ENCODE assay signal across 8 cellular contexts in the genomic region with DNA sequence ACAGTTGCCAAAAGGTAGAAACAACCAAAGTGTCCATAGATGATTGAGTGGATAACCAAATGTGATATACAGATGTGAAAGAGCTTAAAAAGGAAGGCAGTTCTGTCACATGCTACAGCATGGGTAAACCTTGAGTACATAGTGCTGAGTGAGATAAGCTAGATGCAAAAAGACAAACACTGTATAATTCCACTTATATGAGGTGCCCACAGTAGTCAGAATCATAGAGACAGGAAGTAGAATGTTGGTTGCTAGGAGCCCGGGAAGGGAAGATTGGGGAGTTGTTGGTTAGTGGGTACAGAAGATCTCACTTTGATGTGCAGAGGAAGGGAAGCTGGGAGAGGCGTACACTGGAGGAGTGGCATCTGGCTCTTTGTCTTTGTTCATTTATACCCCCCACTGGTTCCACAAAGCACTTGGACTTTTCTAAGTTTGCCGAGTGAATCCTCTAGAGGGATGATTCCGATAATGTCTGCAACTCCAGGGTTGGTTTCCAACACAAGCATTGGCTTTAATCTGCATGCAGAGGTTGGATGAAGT. TPM values are rescaled to one million over a fixed set of nuclear protein-coding genes. Genes with fewer than 3 reads are reported as not detected.
DNase-seq lines count a peak whose midpoint lies in the region; ATAC-seq, FAIRE-seq and TF ChIP-seq lines count a peak whose summit lies in the region.

No MANE protein-coding gene starts in this region.

- H3K4me2 ChIP-seq in OCI-LY7 (ENCODE audit: low read length) = peak overlapping the region; percentile 60

- peaks cover 92% of the 10 kb centered on the region for H3K36me3 ChIP-seq in OCI-LY7 (ENCODE audit: insufficient read depth, low read length)
- H3K36me3 ChIP-seq in esophagus muscularis mucosa = peaks cover 0 to 42% (median 23%) of the 10 kb centered on the region in 4 donors
- peaks cover 0 to 85% (median 17%) of the 10 kb centered on the region in 6 donors for H3K36me3 ChIP-seq in spleen
- peaks cover 0 to 3% of the 10 kb centered on the region in 2 donors for H3K36me3 ChIP-seq in prostate gland

- H3K27ac ChIP-seq in OCI-LY7 (ENCODE audit: low read depth, low read length, poor library complexity, severe bottlenecking) (peak overlapping the region; percentile 4), esophagus muscularis mucosa (replicated peaks in 1 of 4) (peak overlapping the region in 3 of 4 donors; percentile 11 to 37 (median 31)), spleen (peak overlapping the region in 7 of 8 donors; percentile 58 to 96 (median 77)), prostate gland (no peak overlapping the region)

- H3K9me3 ChIP-seq in OCI-LY7 (ENCODE audit: low read length) (peaks cover 12% of the 10 kb centered on the region), esophagus muscularis mucosa (no peaks in the 10 kb centered on the region), spleen (peaks cover 0 to 14% (median 8%) of the 10 kb centered on the region in 8 donors), prostate gland (no peaks in the 10 kb centered on the region)

- TF ChIP-seq EP300 in esophagus muscularis mucosa (IDR thresholded peaks at IDR 0.05) = no peak

- BruUV-seq in OCI-LY7 (replicated peaks; lab: Mats Ljungman, UMichigan) = no TSS peak

- DNase-seq in GM12891 (ENCODE audit: insufficient read length, low spot score) (no peak), OCI-LY7 (ENCODE audit: low spot score) (no peak), esophagus muscularis mucosa (ENCODE audit: extremely low spot score) (no peak), spleen (no peak), occipital lobe (lab: John Stamatoyannopoulos, UW) (no peak), DMS153 (lab: John Stamatoyannopoulos, UW) (no peak), prostate gland (ENCODE audit: low spot score) (no peak)

- ATAC-seq in GM21717 (IDR thresholded peaks at IDR 0.05; ENCODE audit: unreplicated experiment) = peak; percentile 66

- TF ChIP-seq CTCF in OCI-LY7 (conservative IDR thresholded peaks at IDR 0.05; ENCODE audit: low read length) (no peak), esophagus muscularis mucosa (IDR thresholded peaks at IDR 0.05) (no peak), spleen (IDR thresholded peaks at IDR 0.05 in 8 of 11, conservative IDR thresholded peaks at IDR 0.05 in 3 of 11) (no peak), prostate gland (IDR thresholded peaks at IDR 0.05) (no peak)

- no peak overlapping the region for H3K4me3 ChIP-seq in OCI-LY7 (ENCODE audit: low read depth, low read length, poor library complexity, severe bottlenecking)
- no peak overlapping the region for H3K4me3 ChIP-seq in esophagus muscularis mucosa
- H3K4me3 ChIP-seq in spleen = no peak overlapping the region
- H3K4me3 ChIP-seq in prostate gland = no peak overlapping the region

- H3K9me2 ChIP-seq in OCI-LY7 (ENCODE audit: insufficient read depth, low read length) = no peaks in the 10 kb centered on the region

- CTCF ChIA-PET in OCI-LY7 (lab: Charles Lee; ENCODE audit: unreplicated experiment) = interaction anchor here (0.6 to 0.9 kb wide), 2 partner anchors 10 to 49 kb away, joined by 3 read pairs; no protein-coding TSS in a partner anchor

- FAIRE-seq in GM12891 (lab: Jason Lieb, UNC) = peak; percentile 69

- TF ChIP-seq POLR2A in GM12891 (IDR thresholded peaks at IDR 0.05; ENCODE audit: low read depth, low read length) (no peak), esophagus muscularis mucosa (IDR thresholded peaks at IDR 0.05; ENCODE audit: low read depth) (no peak), spleen (IDR thresholded peaks at IDR 0.05) (no peak), prostate gland (IDR thresholded peaks at IDR 0.05) (no peak)

- H2AFZ ChIP-seq in OCI-LY7 (ENCODE audit: low read length) = no peak overlapping the region

- intact Hi-C loops in OCI-LY7 (cut with micrococcal nuclease; ENCODE audit: unreplicated experiment) = no loop called here
- intact Hi-C loops in esophagus muscularis mucosa (cut with DNase I) = no loop called here
- intact Hi-C loops in spleen (cut with DNase I; ENCODE audit: low total_unique reads) = no loop called here
- intact Hi-C loops in prostate gland (cut with DNase I) = no loop called here

- 35% methylated on average over 4 of the region's 4 CpGs for WGBS in esophagus muscularis mucosa
- WGBS in spleen, 5 donors = 18 to 33% (median 21%) methylated on average over 4 of the region's 4 CpGs
- 45% methylated on average over 4 of the region's 4 CpGs for WGBS in prostate gland

- H4K20me1 ChIP-seq in OCI-LY7 (ENCODE audit: insufficient read depth, low read length) = no peaks in the 10 kb centered on the region

- H3K4me1 ChIP-seq in OCI-LY7 (ENCODE audit: insufficient read depth, low read length, poor library complexity, severe bottlenecking) = peaks cover 33% of the 10 kb centered on the region
- H3K4me1 ChIP-seq in esophagus muscularis mucosa = peaks cover 66 to 78% (median 69%) of the 10 kb centered on the region in 4 donors
- H3K4me1 ChIP-seq in spleen = peaks cover 34 to 100% (median 96%) of the 10 kb centered on the region in 6 donors
- H3K4me1 ChIP-seq in prostate gland (replicated peaks) = peaks cover 15% of the 10 kb centered on the region

- no peaks in the 10 kb centered on the region for H3K27me3 ChIP-seq in esophagus muscularis mucosa
- no peaks in the 10 kb centered on the region for H3K27me3 ChIP-seq in spleen (replicated peaks in 1 of 7)
- no peaks in the 10 kb centered on the region for H3K27me3 ChIP-seq in prostate gland (replicated peaks; ENCODE audit: insufficient read depth)

- POLR2A ChIA-PET in OCI-LY7 (lab: Charles Lee) = interaction anchor here (0.5 to 2.7 kb wide), 4 partner anchors 19 to 65 kb away, joined by 3 to 16 read pairs (median 4); no protein-coding TSS in a partner anchor

- H3K79me2 ChIP-seq in OCI-LY7 (ENCODE audit: insufficient read depth, low read depth, low read length) = peaks cover 37% of the 10 kb centered on the region

TF ChIP-seq in GM12891, 5 proteins besides CTCF, POLR2A, EP300 and RAD21:
- TF ChIP-seq PAX5 (IDR thresholded peaks at IDR 0.05; ENCODE audit: insufficient read depth, low read length, severe bottlenecking) (no peak), TAF1 (IDR thresholded peaks at IDR 0.05; ENCODE audit: low read depth, low read length) (no peak), POLR2AphosphoS5 (IDR thresholded peaks at IDR 0.05; ENCODE audit: low read depth, low read length) (no peak), POU2F2 (IDR thresholded peaks at IDR 0.05; ENCODE audit: low read depth, low read length) (no peak), SPI1 (IDR thresholded peaks at IDR 0.05; ENCODE audit: low read depth, low read length) (no peak; the same call in 1 of the 2 replicates)

RNA-seq across cellular contexts. Expression of a gene that starts 39.4 kb away (rescaled TPM):
- 5.2 TPM for polyA plus RNA-seq in GM12891 (2012; ENCODE audit: low read depth, missing spikeins)
- total RNA-seq in OCI-LY7 (2014; rRNA removed; shearing (Covaris generic)) = 15.5 and 17.0 TPM in 2 replicates
- 33.4 and 33.6 TPM in 2 replicates for total RNA-seq in OCI-LY7 (2022)
- 10 to 100 TPM; 17.9 to 50.5 (median 38.4) TPM for total RNA-seq in esophagus muscularis mucosa
- 100 to 1,000 TPM in 6 of 7 donors, 10 to 100 TPM in 1; 81.3 to 172 (median 129) TPM for total RNA-seq in spleen
- 10 to 100 TPM; 13.3 to 32.5 (median 24.6) TPM for polyA plus RNA-seq in spleen
- 35.7 TPM for total RNA-seq in occipital lobe
- 100 to 1,000 TPM in 1 of 2 donors, 10 to 100 TPM in 1; 69.8 to 103 TPM for total RNA-seq in prostate gland

RNA-seq across cellular contexts. Expression of a gene that starts 44.1 kb away (rescaled TPM):
- not detected for polyA plus RNA-seq in GM12891 (2012; ENCODE audit: low read depth, missing spikeins)
- 0.03 TPM in 1 of 2 replicates, not detected in the other for total RNA-seq in OCI-LY7 (2014; rRNA removed; shearing (Covaris generic))
- total RNA-seq in OCI-LY7 (2022) = not detected in 2 replicates
- total RNA-seq in esophagus muscularis mucosa = under 1 TPM in 2 of 4 donors, not detected in 2; 0.26 to 0.42 TPM
- total RNA-seq in spleen = under 1 TPM in 5 of 7 donors, not detected in 2; 0.11 to 0.46 (median 0.21) TPM
- under 1 TPM; 0.08 to 0.11 (median 0.10) TPM for polyA plus RNA-seq in spleen
- 1.4 TPM for total RNA-seq in occipital lobe
- total RNA-seq in prostate gland = under 1 TPM in 1 of 2 donors, not detected in 1; 0.40 TPM

Comparison
In these comparisons a context has a peak if more than half of its experiments do, and no peak if none do; other contexts are left out.
1. H3K27ac ChIP-seq: peak in OCI-LY7 (single experiment), esophagus muscularis mucosa (3 of 4) and spleen (7 of 8); none in prostate gland (0 of 2).